ENCODE assay signal across 18 cellular contexts in the genomic region with DNA sequence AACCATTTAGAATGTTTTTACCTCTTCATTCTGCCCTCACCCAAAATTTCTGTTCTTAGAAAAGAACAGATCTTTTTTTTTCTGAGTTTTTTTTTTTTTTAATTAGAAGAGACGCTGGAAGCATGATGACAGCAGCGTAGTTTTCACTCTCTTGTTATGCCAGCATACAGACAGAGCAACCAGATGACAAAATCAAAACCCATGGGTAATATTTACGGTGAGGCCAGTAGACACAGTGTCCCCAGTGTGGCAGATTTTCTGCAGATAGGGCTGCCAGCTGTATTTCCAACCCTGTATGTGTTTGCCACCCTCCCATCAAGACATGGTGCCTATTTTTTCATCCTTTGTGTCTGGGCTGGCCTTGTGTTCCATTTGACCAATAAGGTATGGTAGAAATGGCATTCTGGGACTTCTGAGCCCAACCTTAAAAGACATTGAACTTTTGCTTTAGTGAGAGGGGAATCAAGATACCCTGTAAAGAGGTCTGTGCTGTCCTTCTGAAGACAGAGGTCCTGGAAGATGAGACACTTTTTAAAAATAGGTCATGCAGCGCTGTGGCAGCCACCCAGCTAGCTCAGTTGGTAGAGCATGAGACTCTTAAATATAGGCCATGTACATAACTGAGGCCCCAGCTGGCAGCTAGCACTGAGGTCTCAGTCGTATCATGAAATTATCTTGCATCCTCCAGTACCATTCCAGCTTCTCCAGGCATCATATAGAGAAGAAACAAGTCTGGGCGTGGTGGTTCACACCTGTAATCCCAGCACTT.
"Had no signal": no experiment of that assay in that cellular context is flagged by ENCODE, and none has a peak within 500 bp of the region (broad histone marks: within the 10 kb centered on the region; RNA-seq: fewer than 3 reads in every experiment).

No MANE protein-coding gene starts in this region.

- ATAC-seq: left lobe of liver; lower lobe of right lung; stimulated activated naive B cell treated with anti-CD40 and anti-IgM and Interleukin-4, amounts not matched to agents 10 μg/mL and 1 μg/mL and 100 μg/mL, for 72 hours; stimulated activated naive CD8-positive, alpha-beta T cell treated with anti-CD3 and anti-CD28 coated beads, Interleukin-15, amount 100 ng/mL, for 72 hours; upper lobe of right lung had no signal

- H3K36me3 ChIP-seq: esophagus squamous epithelium, lower lobe of right lung, prostate gland, tibial nerve, upper lobe of right lung, vagina had no signal

- H2AFZ ChIP-seq: parathyroid adenoma had no signal

- DNase-seq: cerebellar nuclear complex; esophagus squamous epithelium; foreskin fibroblast; hippocampal formation; lower lobe of right lung; naive B cell; occipital lobe; retina; stimulated activated CD4-positive, alpha-beta T cell treated with anti-CD3 and anti-CD28 coated beads, Interleukin-4, amount 100 ng/mL, for 24 hours; stimulated activated naive B cell treated with anti-CD40 and anti-IgM and Interleukin-4, amounts not matched to agents 10 μg/mL and 1 μg/mL and 100 μg/mL, for 72 hours; stimulated activated naive CD8-positive, alpha-beta T cell treated with anti-CD3 and anti-CD28 coated beads, Interleukin-15, amount 100 ng/mL, for 72 hours; testis; upper lobe of right lung had no signal

- H3K79me2 ChIP-seq: parathyroid adenoma had no signal

- H3K27ac ChIP-seq: esophagus squamous epithelium, lower lobe of right lung, parathyroid adenoma, prostate gland, testis, tibial nerve, upper lobe of right lung, vagina had no signal

- H3K4me1 ChIP-seq: parathyroid adenoma, prostate gland, testis, upper lobe of right lung had no signal

- H3K27me3 ChIP-seq: esophagus squamous epithelium, testis, tibial nerve, upper lobe of right lung, vagina had no signal

- H3K4me3 ChIP-seq: esophagus squamous epithelium, lower lobe of right lung, prostate gland, testis, tibial nerve, upper lobe of right lung, vagina had no signal

- H3K9ac ChIP-seq: parathyroid adenoma had no signal

- H3K9me3 ChIP-seq: esophagus squamous epithelium, lower lobe of right lung, prostate gland, testis, tibial nerve, upper lobe of right lung, vagina had no signal
